Comparison of ENCODE assay signal across 1 cellular context in genomic region chr2:177597759-177598158, GRCh38.
TF ChIP-seq lines count a peak whose summit lies in the region.

No MANE protein-coding gene starts in this region.

TF ChIP-seq in IMR-90, 13 proteins besides CTCF, POLR2A, EP300 and RAD21 (continued from another document):
- TF ChIP-seq ELK1 (IDR thresholded peaks at IDR 0.05; ENCODE audit: borderline replicate concordance, low read depth, low read length): no peak
